16 cellular contexts compared by ENCODE assay signal in the genomic region with DNA sequence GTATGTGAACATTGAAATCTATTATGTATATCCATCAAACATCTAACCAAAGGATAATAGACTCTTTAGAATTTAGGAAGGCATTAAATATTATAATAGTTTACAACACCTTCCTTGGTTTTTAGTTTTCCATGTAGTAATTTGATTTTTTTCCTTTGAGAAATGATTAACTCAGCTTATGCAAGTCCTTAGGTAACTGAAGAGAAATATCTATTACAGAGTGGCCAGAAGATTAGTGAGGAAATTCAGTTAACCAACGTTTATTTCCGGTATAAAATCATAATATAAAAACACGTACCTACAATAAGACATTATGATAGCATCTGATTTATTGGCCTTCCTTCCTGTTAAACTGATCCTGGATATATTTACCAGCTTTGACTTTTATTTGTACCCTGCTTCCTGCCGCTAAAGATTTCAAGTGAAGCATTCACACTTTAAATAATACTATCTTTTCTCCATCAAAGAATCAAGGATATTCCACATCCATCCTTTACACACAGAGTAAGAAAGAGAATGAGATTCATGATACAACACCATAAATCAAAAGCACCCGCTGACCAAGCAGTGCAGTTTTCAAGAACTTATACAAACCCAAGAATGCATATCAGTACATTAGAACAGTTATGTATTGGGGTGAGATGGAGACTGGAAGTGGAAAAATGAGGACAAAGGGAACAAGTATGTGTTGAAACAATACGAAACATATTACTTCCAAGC. TPM values are rescaled to one million over a fixed set of nuclear protein-coding genes. Genes with fewer than 3 reads are reported as not detected.
A peak's percentile ranks its signal among the peaks of the same experiment; 100 is the strongest.
DNase-seq lines count a peak whose midpoint lies in the region; ATAC-seq and TF ChIP-seq lines count a peak whose summit lies in the region.
"Had no signal": no experiment of that assay in that cellular context is flagged by ENCODE, and none has a peak within 500 bp of the region (broad histone marks: within the 10 kb centered on the region; RNA-seq: fewer than 3 reads in every experiment).

No MANE protein-coding gene starts in this region.

- no peak overlapping the region for H3K4me3 ChIP-seq in breast epithelium

- CTCF ChIA-PET in MCF 10A (lab: Yijun Ruan, JAX): no interaction called here

- no peaks in the 10 kb centered on the region for H3K4me1 ChIP-seq in breast epithelium

- H3K27me3 Mint-ChIP-seq in MCF 10A (ENCODE audit: insufficient read depth, unreplicated experiment) (no peaks in the 10 kb centered on the region), T-helper 17 cell (no peaks in the 10 kb centered on the region)

- TF ChIP-seq CTCF in MCF 10A (IDR thresholded peaks at IDR 0.05; ENCODE audit: unreplicated experiment) (no peak), breast epithelium (IDR thresholded peaks at IDR 0.05) (no peak)

- no TSS peak for BruUV-seq in MCF 10A (replicated peaks; lab: Mats Ljungman, UMichigan)

- peak overlapping the region in 1 of 2 donors; percentile 40 for H3K27ac ChIP-seq in breast epithelium
- H3K27ac ChIP-seq: HL-60 had no signal

- H3K36me3 Mint-ChIP-seq in MCF 10A (ENCODE audit: insufficient read depth, unreplicated experiment) (no peaks in the 10 kb centered on the region), T-helper 17 cell (ENCODE audit: low read depth) (peaks cover 13% of the 10 kb centered on the region)
- H3K36me3 Mint-ChIP-seq in stimulated activated effector memory CD8-positive, alpha-beta T cell treated with anti-CD3 and anti-CD28 coated beads, Interleukin-12 subunit alpha, Interleukin-12 subunit beta, amount 100 ng/mL, for 72 hours: peaks cover 94% of the 10 kb centered on the region

- no peak for TF ChIP-seq POLR2A in breast epithelium (IDR thresholded peaks at IDR 0.05)

- no peak for DNase-seq in MCF 10A (ENCODE audit: unreplicated experiment)
- DNase-seq in breast epithelium (ENCODE audit: low spot score in 2 of 2): no peak
- no peak for DNase-seq in T-helper 17 cell
- no peak for DNase-seq in left colon
- no peak for DNase-seq in stimulated activated effector memory CD8-positive, alpha-beta T cell treated with anti-CD3 and anti-CD28 coated beads, Interleukin-12 subunit alpha, Interleukin-12 subunit beta, amount 100 ng/mL, for 72 hours (ENCODE audit: low spot score in 2 of 2)
- no peak for DNase-seq in ureter (ENCODE audit: low spot score)
- no peak for DNase-seq in 8988T
- DNase-seq: CD8-positive, alpha-beta T cell; DND-41; GF-D8; KBM-7; NCI-H1092 treated with DMSO at 0.1 percent for 48 hours; NCI-H446 had no signal

- H3K27me3 ChIP-seq in breast epithelium: no peaks in the 10 kb centered on the region

- intact Hi-C loops in MCF 10A (cut with micrococcal nuclease) (no loop called here), breast epithelium (cut with DNase I; ENCODE audit: low total_unique reads) (no loop called here), left colon (cut with DNase I, micrococcal nuclease) (no loop called here)

- no peaks in the 10 kb centered on the region for H3K9me3 Mint-ChIP-seq in MCF 10A (ENCODE audit: unreplicated experiment)
- H3K9me3 Mint-ChIP-seq in stimulated activated effector memory CD8-positive, alpha-beta T cell treated with anti-CD3 and anti-CD28 coated beads, Interleukin-12 subunit alpha, Interleukin-12 subunit beta, amount 100 ng/mL, for 72 hours: no peaks in the 10 kb centered on the region
- H3K9me3 Mint-ChIP-seq: CD8-positive, alpha-beta T cell had no signal

- POLR2A ChIA-PET in MCF 10A (lab: Yijun Ruan, JAX): interaction anchor here (0.5 to 1.4 kb wide), 3 partner anchors 10 to 201 kb away, joined by 3 to 4 read pairs (median 3); no protein-coding TSS in a partner anchor

- H3K9me3 ChIP-seq in breast epithelium (no peaks in the 10 kb centered on the region), T-helper 17 cell (ENCODE audit: control insufficient read depth, low read length, poor library complexity, severe bottlenecking) (no peaks in the 10 kb centered on the region)

- H3K4me3 Mint-ChIP-seq in MCF 10A (ENCODE audit: unreplicated experiment) (no peak overlapping the region), T-helper 17 cell (peak overlapping the region; percentile 31)
- H3K4me3 Mint-ChIP-seq in stimulated activated effector memory CD8-positive, alpha-beta T cell treated with anti-CD3 and anti-CD28 coated beads, Interleukin-12 subunit alpha, Interleukin-12 subunit beta, amount 100 ng/mL, for 72 hours: no peak overlapping the region
- H3K4me3 Mint-ChIP-seq: CD8-positive, alpha-beta T cell had no signal

- H3K27ac Mint-ChIP-seq in MCF 10A (ENCODE audit: low read depth, unreplicated experiment) (peak overlapping the region; percentile 61), T-helper 17 cell (peak overlapping the region; percentile 41)
- peak overlapping the region; percentile 76 for H3K27ac Mint-ChIP-seq in stimulated activated effector memory CD8-positive, alpha-beta T cell treated with anti-CD3 and anti-CD28 coated beads, Interleukin-12 subunit alpha, Interleukin-12 subunit beta, amount 100 ng/mL, for 72 hours
- H3K27ac Mint-ChIP-seq: CD8-positive, alpha-beta T cell had no signal

- peaks cover 12% of the 10 kb centered on the region for H3K4me1 Mint-ChIP-seq in MCF 10A (ENCODE audit: insufficient read depth, unreplicated experiment)
- peaks cover 6% of the 10 kb centered on the region for H3K4me1 Mint-ChIP-seq in T-helper 17 cell
- peaks cover 27% of the 10 kb centered on the region for H3K4me1 Mint-ChIP-seq in stimulated activated effector memory CD8-positive, alpha-beta T cell treated with anti-CD3 and anti-CD28 coated beads, Interleukin-12 subunit alpha, Interleukin-12 subunit beta, amount 100 ng/mL, for 72 hours

- H3K36me3 ChIP-seq in breast epithelium: no peaks in the 10 kb centered on the region

- ATAC-seq in T-helper 17 cell (no peak), left colon (peak; percentile 68), GM18870 (IDR thresholded peaks at IDR 0.05; ENCODE audit: unreplicated experiment) (no peak)
- ATAC-seq in stimulated activated effector memory CD8-positive, alpha-beta T cell treated with anti-CD3 and anti-CD28 coated beads, Interleukin-12 subunit alpha, Interleukin-12 subunit beta, amount 100 ng/mL, for 72 hours: no peak
- ATAC-seq: CD8-positive, alpha-beta T cell; Right ventricle myocardium inferior had no signal

RNA-seq across cellular contexts. Expression of gene F2R, which starts 31.8 kb away (rescaled TPM):
- 17.3 and 17.6 TPM in 2 replicates for total RNA-seq in MCF 10A (2022)
- total RNA-seq in breast epithelium: 10 to 100 TPM; 15.1 to 39.4 (median 27.2) TPM
- 10 to 100 TPM in 1 of 2 donors, 1 to 10 TPM in 1; 3.6 to 20.4 TPM for total RNA-seq in T-helper 17 cell
- 1 to 10 TPM; 5.3 to 5.5 TPM for total RNA-seq in left colon
- total RNA-seq in ureter: 4.7 TPM
